In the genomic region with DNA sequence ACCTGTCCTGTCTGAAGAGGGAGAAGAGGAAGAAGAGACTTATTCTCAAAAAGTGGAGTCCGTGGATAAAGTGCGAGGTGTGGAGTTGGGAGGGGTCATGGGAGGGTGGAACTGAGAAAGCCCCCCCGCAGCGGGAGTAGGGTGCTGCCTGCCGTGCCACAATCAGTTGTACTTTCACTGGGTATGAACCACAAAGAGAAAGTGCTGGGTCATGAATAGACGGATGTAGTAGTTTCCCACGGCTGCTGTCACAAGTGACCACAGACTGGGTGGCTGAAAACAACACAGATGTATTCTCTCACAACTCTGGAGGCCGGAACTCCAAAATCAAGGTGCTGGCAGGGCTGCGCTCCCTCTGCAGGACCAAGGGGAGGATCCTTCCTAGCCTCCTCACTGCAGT, we compare ENCODE assay signal across 10 cellular contexts. TPM values are rescaled to one million over a fixed set of nuclear protein-coding genes. Genes with fewer than 3 reads are reported as not detected.
DNase-seq lines count a peak whose midpoint lies in the region; ATAC-seq and TF ChIP-seq lines count a peak whose summit lies in the region.
"Had no signal": no experiment of that assay in that cellular context is flagged by ENCODE, and none has a peak within 500 bp of the region (broad histone marks: within the 10 kb centered on the region; RNA-seq: fewer than 3 reads in every experiment).

No MANE protein-coding gene starts in this region.

- H3K27me3 Mint-ChIP-seq in activated T-helper 2 cell treated with anti-CD3 and anti-CD28 coated beads, Interferon-gamma antibody, Interleukin-2, Interleukin-4, amounts not matched to agents 10 μg/mL and 5 μg/mL and 100 μg/mL, durations not matched to agents 14 hours and 24 hours and 36 hours (ENCODE audit: low read depth) = peaks cover 5% of the 10 kb centered on the region

- no peak overlapping the region for H3K4me3 ChIP-seq in GM12864 (ENCODE audit: low read depth, low read length)
- H3K4me3 ChIP-seq: suprapubic skin had no signal

- no peak for TF ChIP-seq CTCF in GM12864 (IDR thresholded peaks at IDR 0.05; ENCODE audit: low read depth, low read length, missing control alignments)

- peak; percentile 90 for ATAC-seq in GM19452 (IDR thresholded peaks at IDR 0.05; ENCODE audit: unreplicated experiment)
- ATAC-seq in HG03159 (IDR thresholded peaks at IDR 0.05; ENCODE audit: unreplicated experiment) = peak; percentile 90

- intact Hi-C loops in activated T-helper 2 cell treated with anti-CD3 and anti-CD28 coated beads, Interferon-gamma antibody, Interleukin-2, Interleukin-4, amounts not matched to agents 10 μg/mL and 5 μg/mL and 100 μg/mL, durations not matched to agents 14 hours and 24 hours and 36 hours (cut with micrococcal nuclease) = loop anchor here (10.0 kb wide), 1 partner anchor 53 kb away; a partner anchor contains a TSS

- H3K4me1 Mint-ChIP-seq in activated T-helper 2 cell treated with anti-CD3 and anti-CD28 coated beads, Interferon-gamma antibody, Interleukin-2, Interleukin-4, amounts not matched to agents 10 μg/mL and 5 μg/mL and 100 μg/mL, durations not matched to agents 14 hours and 24 hours and 36 hours (ENCODE audit: low read depth) = peaks cover 10% of the 10 kb centered on the region

- H3K9me3 Mint-ChIP-seq in activated T-helper 2 cell treated with anti-CD3 and anti-CD28 coated beads, Interferon-gamma antibody, Interleukin-2, Interleukin-4, amounts not matched to agents 10 μg/mL and 5 μg/mL and 100 μg/mL, durations not matched to agents 14 hours and 24 hours and 36 hours = no peaks in the 10 kb centered on the region

- peak; percentile 29 for DNase-seq in GM12864 (ENCODE audit: low read depth)
- peak; percentile 31 for DNase-seq in activated T-helper 2 cell treated with anti-CD3 and anti-CD28 coated beads, Interferon-gamma antibody, Interleukin-2, Interleukin-4, amounts not matched to agents 10 μg/mL and 5 μg/mL and 100 μg/mL, durations not matched to agents 14 hours and 24 hours and 36 hours (ENCODE audit: low spot score)
- no peak for DNase-seq in SKM-1 treated with dmso at 0.1 percent for 144 hours (lab: John Stamatoyannopoulos, UW; ENCODE audit: unreplicated experiment)
- no peak for DNase-seq in ureter (ENCODE audit: low spot score)
- no peak for DNase-seq in NCI-H146 treated with DMSO at 0.1 percent for 48 hours (lab: John Stamatoyannopoulos, UW; ENCODE audit: unreplicated experiment)
- no peak for DNase-seq in HuH-7.5 (ENCODE audit: low spot score)
- DNase-seq: Kasumi-1 had no signal

- H3K27ac Mint-ChIP-seq in activated T-helper 2 cell treated with anti-CD3 and anti-CD28 coated beads, Interferon-gamma antibody, Interleukin-2, Interleukin-4, amounts not matched to agents 10 μg/mL and 5 μg/mL and 100 μg/mL, durations not matched to agents 14 hours and 24 hours and 36 hours = no peak overlapping the region

- no peaks in the 10 kb centered on the region for H3K36me3 Mint-ChIP-seq in activated T-helper 2 cell treated with anti-CD3 and anti-CD28 coated beads, Interferon-gamma antibody, Interleukin-2, Interleukin-4, amounts not matched to agents 10 μg/mL and 5 μg/mL and 100 μg/mL, durations not matched to agents 14 hours and 24 hours and 36 hours (ENCODE audit: low read depth)

- no peak overlapping the region for H3K4me3 Mint-ChIP-seq in activated T-helper 2 cell treated with anti-CD3 and anti-CD28 coated beads, Interferon-gamma antibody, Interleukin-2, Interleukin-4, amounts not matched to agents 10 μg/mL and 5 μg/mL and 100 μg/mL, durations not matched to agents 14 hours and 24 hours and 36 hours (ENCODE audit: low read depth)

RNA-seq across cellular contexts. Expression of a gene that starts 5.5 kb away (rescaled TPM):
- total RNA-seq in activated T-helper 2 cell treated with anti-CD3 and anti-CD28 coated beads, Interferon-gamma antibody, Interleukin-2, Interleukin-4, amounts not matched to agents 10 μg/mL and 5 μg/mL and 100 μg/mL, durations not matched to agents 14 hours and 24 hours and 36 hours = 0.25 and 0.41 TPM in 2 replicates
- 0.60 TPM for total RNA-seq in ureter

RNA-seq across cellular contexts. Expression of a gene that starts 55.5 kb away (rescaled TPM):
- total RNA-seq in activated T-helper 2 cell treated with anti-CD3 and anti-CD28 coated beads, Interferon-gamma antibody, Interleukin-2, Interleukin-4, amounts not matched to agents 10 μg/mL and 5 μg/mL and 100 μg/mL, durations not matched to agents 14 hours and 24 hours and 36 hours = 115 and 122 TPM in 2 replicates
- 32.7 TPM for total RNA-seq in ureter

Comparison
In these comparisons a context has a peak if more than half of its experiments do, and no peak if none do; other contexts are left out.
1. DNase-seq: peak in GM12864 (single experiment) and activated T-helper 2 cell treated with anti-CD3 and anti-CD28 coated beads, Interferon-gamma antibody, Interleukin-2, Interleukin-4, amounts not matched to agents 10 μg/mL and 5 μg/mL and 100 μg/mL, durations not matched to agents 14 hours and 24 hours and 36 hours (single experiment); none in SKM-1 treated with dmso at 0.1 percent for 144 hours (single experiment), ureter (single experiment), NCI-H146 treated with DMSO at 0.1 percent for 48 hours (single experiment) and HuH-7.5 (single experiment).